Comparison of ENCODE assay signal across 28 cellular contexts in the genomic region with DNA sequence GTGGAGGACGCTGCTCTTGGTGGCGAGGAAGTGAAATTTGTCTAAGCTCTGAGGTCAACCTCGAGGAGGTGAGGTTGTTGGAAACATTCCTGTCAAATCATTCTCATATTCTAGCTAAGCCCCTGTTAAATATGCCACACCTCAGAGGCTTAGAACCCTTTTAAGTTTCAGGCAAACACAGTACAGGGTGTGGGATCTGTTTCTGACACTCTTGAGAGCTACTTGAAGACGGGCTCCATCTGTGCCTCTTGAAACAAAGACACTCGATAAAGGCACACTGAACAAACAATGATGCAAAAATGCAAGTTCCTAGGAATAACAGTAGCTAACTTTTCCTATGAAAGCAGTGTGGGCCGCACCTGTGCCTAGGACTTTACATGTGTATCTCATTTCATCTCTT.
DNase-seq lines count a peak whose midpoint lies in the region; ATAC-seq and TF ChIP-seq lines count a peak whose summit lies in the region.
"Had no signal": no experiment of that assay in that cellular context is flagged by ENCODE, and none has a peak within 500 bp of the region (broad histone marks: within the 10 kb centered on the region; RNA-seq: fewer than 3 reads in every experiment).

No MANE protein-coding gene starts in this region.

- TF ChIP-seq CTCF in RWPE2 (IDR thresholded peaks at IDR 0.05; ENCODE audit: poor library complexity, severe bottlenecking) (no peak), PC-9 (conservative IDR thresholded peaks at IDR 0.05) (no peak)

- CTCF ChIA-PET in PC-9 (lab: Charles Lee), result no interaction called here

- no peak overlapping the region for H2AFZ ChIP-seq in PC-9

- H3K9me3 ChIP-seq in RWPE2 (ENCODE audit: severe bottlenecking), result no peaks in the 10 kb centered on the region
- H3K9me3 ChIP-seq in PC-9 (ENCODE audit: insufficient read depth, low read depth), result no peaks in the 10 kb centered on the region
- H3K9me3 ChIP-seq: psoas muscle, upper lobe of left lung had no signal

- H3K36me3 ChIP-seq in RWPE2 (ENCODE audit: low read depth), result no peaks in the 10 kb centered on the region
- H3K36me3 ChIP-seq in PC-9 (ENCODE audit: low read depth), result no peaks in the 10 kb centered on the region
- H3K36me3 ChIP-seq: heart left ventricle, upper lobe of left lung had no signal

- DNase-seq in NCI-H2171 (lab: John Stamatoyannopoulos, UW), result peak; percentile 55
- no peak for DNase-seq in RWPE2 (ENCODE audit: low spot score)
- no peak for DNase-seq in cortex of kidney (lab: John Stamatoyannopoulos, UW)
- DNase-seq in stimulated activated naive CD8-positive, alpha-beta T cell treated with anti-CD3 and anti-CD28 coated beads, Interleukin-15, Interleukin-2, amounts not matched to agents 100 U/mL and 50 U/mL, for 24 hours, result no peak
- DNase-seq in PC-9, result no peak
- DNase-seq: activated CD4-positive, alpha-beta memory T cell treated with anti-CD3 and anti-CD28 coated beads, Interleukin-2, amount 10 ng/mL, durations not matched to agents 7 days and 5 days; activated CD8-positive, alpha-beta memory T cell treated with anti-CD3 and anti-CD28 coated beads, Interleukin-2, amount 50 U/mL, for 4 hours; C1 segment of cervical spinal cord; DND-41; effector memory CD8-positive, alpha-beta T cell; GF-D8; HCEC 1CT; heart left ventricle; KG1; MM.1S; naive thymus-derived CD4-positive, alpha-beta T cell; NCI-H2029; NCI-H774; nucleus accumbens; psoas muscle; RPMI8226; stimulated activated CD4-positive, alpha-beta T cell treated with anti-CD3 and anti-CD28 coated beads, Interleukin-4, amount 100 ng/mL, for 1 hour had no signal

- H3K9me2 ChIP-seq in PC-9 (ENCODE audit: insufficient read depth), result no peaks in the 10 kb centered on the region

- no peak overlapping the region for H3K4me3 Mint-ChIP-seq in stimulated activated memory B cell treated with anti-CD40 and anti-IgM and Interleukin-4, amounts not matched to agents 10 μg/mL and 1 μg/mL and 100 μg/mL, for 72 hours
- H3K4me3 Mint-ChIP-seq: activated CD4-positive, alpha-beta memory T cell treated with anti-CD3 and anti-CD28 coated beads, Interleukin-2, amount 10 ng/mL, durations not matched to agents 7 days and 5 days; activated naive CD4-positive, alpha-beta T cell treated with anti-CD3 and anti-CD28 coated beads, Interleukin-2, amount 50 U/mL, for 24 hours; effector memory CD8-positive, alpha-beta T cell; naive thymus-derived CD4-positive, alpha-beta T cell had no signal

- no peak overlapping the region for H3K4me2 ChIP-seq in PC-9

- no peaks in the 10 kb centered on the region for H3K9me3 Mint-ChIP-seq in stimulated activated memory B cell treated with anti-CD40 and anti-IgM and Interleukin-4, amounts not matched to agents 10 μg/mL and 1 μg/mL and 100 μg/mL, for 72 hours
- H3K9me3 Mint-ChIP-seq: activated naive CD4-positive, alpha-beta T cell treated with anti-CD3 and anti-CD28 coated beads, Interleukin-2, amount 50 U/mL, for 24 hours; effector memory CD8-positive, alpha-beta T cell had no signal

- BruUV-seq in PC-9 (replicated peaks; lab: Mats Ljungman, UMichigan), result no TSS peak

- H3K27ac Mint-ChIP-seq in stimulated activated memory B cell treated with anti-CD40 and anti-IgM and Interleukin-4, amounts not matched to agents 10 μg/mL and 1 μg/mL and 100 μg/mL, for 72 hours, result peak overlapping the region; percentile 56
- H3K27ac Mint-ChIP-seq: activated naive CD4-positive, alpha-beta T cell treated with anti-CD3 and anti-CD28 coated beads, Interleukin-2, amount 50 U/mL, for 24 hours; effector memory CD8-positive, alpha-beta T cell had no signal

- peaks cover 37% of the 10 kb centered on the region for H3K36me3 Mint-ChIP-seq in stimulated activated memory B cell treated with anti-CD40 and anti-IgM and Interleukin-4, amounts not matched to agents 10 μg/mL and 1 μg/mL and 100 μg/mL, for 72 hours

- H3K79me2 ChIP-seq in PC-9 (ENCODE audit: low read depth), result peaks cover 15% of the 10 kb centered on the region

- H3K4me1 ChIP-seq in RWPE2 (ENCODE audit: insufficient read depth, poor library complexity, severe bottlenecking) (peaks cover 65% of the 10 kb centered on the region), PC-9 (replicated peaks; ENCODE audit: insufficient read depth) (peaks cover 54% of the 10 kb centered on the region)
- H3K4me1 ChIP-seq: psoas muscle had no signal

- peaks cover 22% of the 10 kb centered on the region for H3F3A ChIP-seq in PC-9 (ENCODE audit: insufficient read depth, low read depth)

- intact Hi-C loops in PC-9 (cut with micrococcal nuclease; ENCODE audit: unreplicated experiment), result no loop called here

- ATAC-seq in RWPE2 (ENCODE audit: low read depth) (no peak), esophagus mucosa (peak; percentile 75)
- no peak for ATAC-seq in stimulated activated memory B cell treated with anti-CD40 and anti-IgM and Interleukin-4, amounts not matched to agents 10 μg/mL and 1 μg/mL and 100 μg/mL, for 72 hours
- no peak for ATAC-seq in stimulated activated naive CD8-positive, alpha-beta T cell treated with anti-CD3 and anti-CD28 coated beads, Interleukin-15, Interleukin-2, amounts not matched to agents 100 U/mL and 50 U/mL, for 24 hours
- ATAC-seq: effector memory CD8-positive, alpha-beta T cell; heart left ventricle; naive thymus-derived CD4-positive, alpha-beta T cell; psoas muscle; sciatic nerve had no signal

- POLR2A ChIA-PET in PC-9 (lab: Charles Lee; ENCODE audit: unreplicated experiment), result no interaction called here

- H3K27ac ChIP-seq in RWPE2 (ENCODE audit: poor library complexity, severe bottlenecking) (peak overlapping the region; percentile 85), PC-9 (no peak overlapping the region)
- H3K27ac ChIP-seq: psoas muscle, upper lobe of left lung had no signal

- peaks cover 46% of the 10 kb centered on the region for H3K4me1 Mint-ChIP-seq in stimulated activated memory B cell treated with anti-CD40 and anti-IgM and Interleukin-4, amounts not matched to agents 10 μg/mL and 1 μg/mL and 100 μg/mL, for 72 hours

- H3K4me3 ChIP-seq in RWPE2 (ENCODE audit: severe bottlenecking) (no peak overlapping the region), PC-9 (no peak overlapping the region)
- H3K4me3 ChIP-seq: coronary artery, heart left ventricle, psoas muscle, upper lobe of left lung had no signal

- H3K27me3 ChIP-seq in RWPE2 (ENCODE audit: insufficient read depth, poor library complexity, severe bottlenecking), result no peaks in the 10 kb centered on the region
- no peaks in the 10 kb centered on the region for H3K27me3 ChIP-seq in PC-9 (ENCODE audit: insufficient read depth, low read depth)
- H3K27me3 ChIP-seq: heart left ventricle, upper lobe of left lung had no signal

- no peaks in the 10 kb centered on the region for H4K20me1 ChIP-seq in PC-9 (ENCODE audit: insufficient read depth)

- no peaks in the 10 kb centered on the region for H3K27me3 Mint-ChIP-seq in stimulated activated memory B cell treated with anti-CD40 and anti-IgM and Interleukin-4, amounts not matched to agents 10 μg/mL and 1 μg/mL and 100 μg/mL, for 72 hours
- H3K27me3 Mint-ChIP-seq: activated CD4-positive, alpha-beta memory T cell treated with anti-CD3 and anti-CD28 coated beads, Interleukin-2, amount 10 ng/mL, durations not matched to agents 7 days and 5 days; activated naive CD4-positive, alpha-beta T cell treated with anti-CD3 and anti-CD28 coated beads, Interleukin-2, amount 50 U/mL, for 24 hours; effector memory CD8-positive, alpha-beta T cell; naive thymus-derived CD4-positive, alpha-beta T cell had no signal
